Comparison of ENCODE assay signal across 8 cellular contexts in the genomic region with DNA sequence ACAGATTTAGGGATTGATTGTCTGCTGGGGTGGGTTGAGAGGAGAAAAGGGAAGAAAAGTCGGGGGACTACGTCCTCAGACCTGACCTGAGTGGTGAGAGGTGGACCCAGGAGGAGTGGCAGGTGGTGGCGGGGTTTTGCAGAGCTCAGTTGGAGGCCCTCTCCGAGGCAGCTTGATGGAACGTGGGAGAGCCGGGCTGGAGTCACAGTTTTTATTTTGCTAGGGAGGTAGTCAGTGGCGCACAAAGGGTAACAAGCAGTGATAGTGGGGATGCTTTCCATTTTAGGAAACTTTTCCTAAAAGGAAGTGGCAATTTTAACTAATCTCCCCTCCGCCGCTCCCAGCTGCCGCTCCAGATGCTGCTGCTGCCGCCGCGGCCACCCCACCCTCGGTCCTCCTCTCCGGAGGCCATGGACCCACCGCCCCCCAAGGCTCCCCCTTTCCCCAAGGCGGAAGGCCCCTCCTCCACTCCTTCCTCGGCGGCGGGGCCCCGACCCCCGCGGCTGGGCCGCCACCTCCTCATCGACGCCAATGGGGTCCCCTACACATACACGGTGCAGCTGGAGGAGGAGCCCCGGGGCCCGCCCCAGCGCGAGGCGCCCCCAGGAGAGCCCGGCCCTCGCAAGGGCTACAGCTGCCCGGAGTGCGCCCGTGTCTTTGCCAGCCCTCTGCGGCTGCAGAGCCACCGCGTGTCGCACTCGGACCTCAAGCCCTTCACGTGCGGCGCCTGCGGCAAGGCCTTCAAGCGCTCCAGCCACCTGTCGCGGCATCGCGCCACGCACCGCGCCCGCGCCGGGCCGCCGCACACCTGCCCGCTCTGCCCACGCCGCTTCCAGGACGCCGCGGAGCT. TPM values are rescaled to one million over a fixed set of nuclear protein-coding genes. Genes with fewer than 3 reads are reported as not detected.
DNase-seq lines count a peak whose midpoint lies in the region; ATAC-seq and TF ChIP-seq lines count a peak whose summit lies in the region.

No MANE protein-coding gene starts in this region.

- H3K4me3 ChIP-seq in GM12864 (ENCODE audit: low read depth, low read length) (peak overlapping the region; percentile 71), Karpas-422 (ENCODE audit: low read length) (peak overlapping the region; percentile 95), iPS-15b (ENCODE audit: low read depth, low read length) (peak overlapping the region; percentile 85)

- TF ChIP-seq CTCF in GM12864 (IDR thresholded peaks at IDR 0.05; ENCODE audit: low read depth, low read length, missing control alignments): no peak

- no peaks in the 10 kb centered on the region for H3K27me3 ChIP-seq in Karpas-422 (ENCODE audit: low read length)
- no peaks in the 10 kb centered on the region for H3K27me3 ChIP-seq in iPS-15b (ENCODE audit: control insufficient read depth, insufficient read depth, low read length)

- H3K27ac Mint-ChIP-seq in activated naive CD4-positive, alpha-beta T cell treated with anti-CD3 and anti-CD28 coated beads, Interleukin-2, amount 50 U/mL, for 72 hours: peak overlapping the region; percentile 96 to 100

- H3K9ac ChIP-seq in Karpas-422 (ENCODE audit: low read length) (peak overlapping the region; percentile 99), iPS-15b (ENCODE audit: low read depth, low read length) (peak overlapping the region; percentile 56)

- H3K27ac ChIP-seq in Karpas-422 (ENCODE audit: low read length): peak overlapping the region; percentile 96

- peaks cover 4% of the 10 kb centered on the region in 2 donors for H3K9me3 Mint-ChIP-seq in activated naive CD4-positive, alpha-beta T cell treated with anti-CD3 and anti-CD28 coated beads, Interleukin-2, amount 50 U/mL, for 72 hours

- peak; percentile 12 to 16 for ATAC-seq in activated naive CD4-positive, alpha-beta T cell treated with anti-CD3 and anti-CD28 coated beads, Interleukin-2, amount 50 U/mL, for 72 hours
- ATAC-seq in HG02938 (IDR thresholded peaks at IDR 0.05; ENCODE audit: unreplicated experiment): no peak

- peaks cover 58% of the 10 kb centered on the region for H3K79me2 ChIP-seq in Karpas-422 (ENCODE audit: low read length)

- H4K20me1 ChIP-seq in Karpas-422 (ENCODE audit: insufficient read depth, low read depth, low read length): no peaks in the 10 kb centered on the region; the same call in 1 of the 2 replicates

- peak overlapping the region; percentile 93 for H3K4me2 ChIP-seq in Karpas-422 (ENCODE audit: low read depth, low read length, poor library complexity, severe bottlenecking)

- peaks cover 33 to 67% of the 10 kb centered on the region in 2 donors for H3K36me3 Mint-ChIP-seq in activated naive CD4-positive, alpha-beta T cell treated with anti-CD3 and anti-CD28 coated beads, Interleukin-2, amount 50 U/mL, for 72 hours

- no peaks in the 10 kb centered on the region for H3K9me2 ChIP-seq in Karpas-422 (replicated peaks; ENCODE audit: insufficient read depth, low read length)

- no peaks in the 10 kb centered on the region for H3K9me3 ChIP-seq in Karpas-422 (ENCODE audit: low read length)
- no peaks in the 10 kb centered on the region for H3K9me3 ChIP-seq in iPS-15b (ENCODE audit: control insufficient read depth, insufficient read depth, low read length)

- DNase-seq in GM12864 (ENCODE audit: low read depth) (no peak), Karpas-422 (peak; percentile 90), AG20443 (ENCODE audit: low spot score) (no peak), NCI-H2029 (lab: John Stamatoyannopoulos, UW) (no peak)
- peak in 1 of 2 donors; percentile 73 for DNase-seq in activated naive CD4-positive, alpha-beta T cell treated with anti-CD3 and anti-CD28 coated beads, Interleukin-2, amount 50 U/mL, for 72 hours (ENCODE audit: low spot score in 2 of 2)
- DNase-seq in stimulated activated CD4-positive, alpha-beta T cell treated with anti-CD3 and anti-CD28 coated beads, Interleukin-1b, Interleukin-23, amount 100 ng/mL, for 48 hours: peak; percentile 38

- H2AFZ ChIP-seq in Karpas-422 (ENCODE audit: low read length): no peak overlapping the region

- H3K36me3 ChIP-seq in Karpas-422 (ENCODE audit: insufficient read depth, low read length) (peaks cover 22% of the 10 kb centered on the region), iPS-15b (ENCODE audit: control insufficient read depth, insufficient read depth, low read length) (peaks cover 13% of the 10 kb centered on the region)

- peaks cover 55% of the 10 kb centered on the region for H3K4me1 ChIP-seq in Karpas-422 (ENCODE audit: low read length)
- H3K4me1 ChIP-seq in iPS-15b (ENCODE audit: control insufficient read depth, insufficient read depth, low read length): no peaks in the 10 kb centered on the region

RNA-seq across cellular contexts. Expression of gene ZNF581, which starts 1.1 kb away (rescaled TPM):
- total RNA-seq in Karpas-422 (2014; rRNA removed; shearing (Covaris generic); ENCODE audit: low replicate concordance): 119 and 128 TPM in 2 replicates
- total RNA-seq in activated naive CD4-positive, alpha-beta T cell treated with anti-CD3 and anti-CD28 coated beads, Interleukin-2, amount 50 U/mL, for 72 hours: 10 to 100 TPM; 39.9 to 40.0 TPM

RNA-seq across cellular contexts. Expression of gene ZNF580, which starts 1.6 kb away (rescaled TPM):
- total RNA-seq in Karpas-422 (2014; rRNA removed; shearing (Covaris generic); ENCODE audit: low replicate concordance): 44.3 and 47.5 TPM in 2 replicates
- 10 to 100 TPM; 18.2 to 33.9 TPM for total RNA-seq in activated naive CD4-positive, alpha-beta T cell treated with anti-CD3 and anti-CD28 coated beads, Interleukin-2, amount 50 U/mL, for 72 hours

RNA-seq across cellular contexts. Expression of gene CCDC106, which starts 5.6 kb away (rescaled TPM):
- 26.2 and 54.8 TPM in 2 replicates for total RNA-seq in Karpas-422 (2014; rRNA removed; shearing (Covaris generic); ENCODE audit: low replicate concordance)
- total RNA-seq in activated naive CD4-positive, alpha-beta T cell treated with anti-CD3 and anti-CD28 coated beads, Interleukin-2, amount 50 U/mL, for 72 hours: 10 to 100 TPM in 1 of 2 donors, 1 to 10 TPM in 1; 2.9 to 13.6 TPM

RNA-seq across cellular contexts. Expression of gene U2AF2, which starts 12.5 kb away (rescaled TPM):
- total RNA-seq in Karpas-422 (2014; rRNA removed; shearing (Covaris generic); ENCODE audit: low replicate concordance): 107 and 272 TPM in 2 replicates
- 100 to 1,000 TPM; 270 to 312 TPM for total RNA-seq in activated naive CD4-positive, alpha-beta T cell treated with anti-CD3 and anti-CD28 coated beads, Interleukin-2, amount 50 U/mL, for 72 hours

RNA-seq across cellular contexts. Expression of gene ZNF784, which starts 18.0 kb away (rescaled TPM):
- total RNA-seq in Karpas-422 (2014; rRNA removed; shearing (Covaris generic); ENCODE audit: low replicate concordance): 2.8 and 3.5 TPM in 2 replicates
- 1 to 10 TPM; 3.6 to 3.9 TPM for total RNA-seq in activated naive CD4-positive, alpha-beta T cell treated with anti-CD3 and anti-CD28 coated beads, Interleukin-2, amount 50 U/mL, for 72 hours

Comparison
In these comparisons a context has a peak if more than half of its experiments do, and no peak if none do; other contexts are left out.
1. DNase-seq: peak in Karpas-422 (single experiment) and stimulated activated CD4-positive, alpha-beta T cell treated with anti-CD3 and anti-CD28 coated beads, Interleukin-1b, Interleukin-23, amount 100 ng/mL, for 48 hours (single experiment); none in GM12864 (single experiment), AG20443 (single experiment) and NCI-H2029 (single experiment).
2. Peak in every context shown above with its lines, with median percentiles within 50 percentile points of each other: H3K4me3 ChIP-seq.